In the genomic region with DNA sequence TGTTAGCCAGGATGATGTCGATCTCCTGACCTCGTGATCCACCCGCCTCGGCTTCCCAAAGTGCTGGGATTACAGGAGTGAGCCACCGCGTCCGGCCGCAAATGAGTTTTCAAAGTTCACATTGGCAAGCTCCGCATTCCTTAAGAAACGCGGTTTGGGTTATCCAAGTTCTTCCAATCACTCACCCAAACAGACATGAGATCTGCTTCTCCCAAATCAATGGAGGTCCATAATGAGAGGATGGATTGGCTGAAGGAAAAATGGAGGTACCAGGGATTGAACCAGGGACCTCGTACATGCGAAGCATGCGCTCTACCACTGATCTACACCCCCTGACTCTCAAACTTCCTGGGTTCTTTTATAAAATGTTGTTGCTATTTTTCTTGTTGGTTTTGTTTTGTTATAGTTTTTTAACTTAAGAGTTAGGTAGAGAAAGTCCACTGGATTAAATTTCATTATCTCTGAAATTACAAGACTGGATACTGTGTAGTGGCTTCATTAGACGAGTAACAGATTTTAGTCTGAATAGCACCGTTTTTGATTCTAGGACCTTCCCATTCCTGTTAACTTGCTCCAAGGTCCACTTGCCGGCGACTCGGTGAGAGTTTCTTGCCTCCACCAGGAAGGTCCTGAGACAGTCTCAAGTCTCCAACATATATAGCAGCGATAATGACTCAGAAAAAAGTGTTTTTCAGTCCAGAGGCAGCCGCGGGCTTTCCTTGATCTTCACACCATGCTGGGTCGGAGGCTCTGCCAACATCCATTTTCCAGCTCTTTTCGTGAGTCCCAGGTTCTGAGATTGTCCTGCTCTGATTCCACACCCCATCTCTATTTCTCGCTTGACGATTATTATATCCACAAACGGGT, we compare ENCODE assay signal across 17 cellular contexts.
DNase-seq lines count a peak whose midpoint lies in the region; ATAC-seq, FAIRE-seq and TF ChIP-seq lines count a peak whose summit lies in the region.
"Had no signal": no experiment of that assay in that cellular context is flagged by ENCODE, and none has a peak within 500 bp of the region (broad histone marks: within the 10 kb centered on the region; RNA-seq: fewer than 3 reads in every experiment).

No MANE protein-coding gene starts in this region.

- no peaks in the 10 kb centered on the region for H3K4me1 ChIP-seq in ACC112 (ENCODE audit: control insufficient read depth, insufficient read depth, low read length, unreplicated experiment)
- H3K4me1 ChIP-seq in kidney (ENCODE audit: control insufficient read depth in 1 of 2, insufficient read depth in 1 of 2, low read depth in 1 of 2, low read length in 2 of 2): no peaks in the 10 kb centered on the region
- no peaks in the 10 kb centered on the region for H3K4me1 ChIP-seq in small intestine (ENCODE audit: control insufficient read depth in 2 of 2, insufficient read depth in 1 of 2, low read depth in 1 of 2, low read length in 1 of 2)
- H3K4me1 ChIP-seq: sigmoid colon had no signal

- TF ChIP-seq CTCF in fibroblast of villous mesenchyme (IDR thresholded peaks at IDR 0.05; ENCODE audit: insufficient read depth, low read depth, low read length): no peak
- no peak for TF ChIP-seq CTCF in kidney (IDR thresholded peaks at IDR 0.05; ENCODE audit: borderline replicate concordance, extremely low read depth, insufficient read depth)
- TF ChIP-seq CTCF in progenitor cell of endocrine pancreas (IDR thresholded peaks at IDR 0.05; ENCODE audit: unreplicated experiment): no peak

- peaks cover 7% of the 10 kb centered on the region for H3K36me3 Mint-ChIP-seq in activated naive CD8-positive, alpha-beta T cell treated with anti-CD3 and anti-CD28 coated beads for 36 hours
- peaks cover 6% of the 10 kb centered on the region for H3K36me3 Mint-ChIP-seq in progenitor cell of endocrine pancreas (ENCODE audit: insufficient read depth)

- H3K27ac ChIP-seq in ACC112 (ENCODE audit: low read depth, low read length): no peak overlapping the region
- H3K27ac ChIP-seq in kidney (ENCODE audit: low read depth in 2 of 2, low read length in 2 of 2): no peak overlapping the region
- no peak overlapping the region for H3K27ac ChIP-seq in small intestine (ENCODE audit: low read depth in 1 of 2, low read length in 1 of 2)
- H3K27ac ChIP-seq: sigmoid colon had no signal

- H3K27me3 ChIP-seq in ACC112 (ENCODE audit: insufficient read depth, low read length) (peaks cover 78% of the 10 kb centered on the region), small intestine (ENCODE audit: control insufficient read depth in 2 of 2, insufficient read depth in 2 of 2, low read length in 2 of 2) (peaks cover 0 to 43% of the 10 kb centered on the region in 2 donors)

- ATAC-seq in HG03442 (IDR thresholded peaks at IDR 0.05; ENCODE audit: unreplicated experiment): no peak

- H3K4me1 Mint-ChIP-seq in activated naive CD8-positive, alpha-beta T cell treated with anti-CD3 and anti-CD28 coated beads for 36 hours: peaks cover 21% of the 10 kb centered on the region
- H3K4me1 Mint-ChIP-seq in progenitor cell of endocrine pancreas (ENCODE audit: low read depth): peaks cover 23% of the 10 kb centered on the region

- 14 to 38% (median 34%) methylated on average over 27 of the region's 27 CpGs for WGBS in small intestine, 3 donors

- H3K9ac ChIP-seq in kidney (ENCODE audit: low read length in 2 of 2): no peak overlapping the region

- peak overlapping the region; percentile 27 for H3K4me3 Mint-ChIP-seq in activated naive CD8-positive, alpha-beta T cell treated with anti-CD3 and anti-CD28 coated beads for 36 hours
- H3K4me3 Mint-ChIP-seq in progenitor cell of endocrine pancreas (ENCODE audit: low read depth): no peak overlapping the region
- H3K4me3 Mint-ChIP-seq: B cell had no signal

- H3K27ac Mint-ChIP-seq in activated naive CD8-positive, alpha-beta T cell treated with anti-CD3 and anti-CD28 coated beads for 36 hours: no peak overlapping the region
- no peak overlapping the region for H3K27ac Mint-ChIP-seq in progenitor cell of endocrine pancreas
- H3K27ac Mint-ChIP-seq: B cell had no signal

- DNase-seq in HCEC 1CT: peak; percentile 56
- DNase-seq in activated naive CD8-positive, alpha-beta T cell treated with anti-CD3 and anti-CD28 coated beads for 36 hours: no peak
- no peak for DNase-seq in fibroblast of villous mesenchyme (ENCODE audit: low read depth)
- no peak for DNase-seq in kidney
- no peak for DNase-seq in progenitor cell of endocrine pancreas (ENCODE audit: low spot score, unreplicated experiment)
- no peak for DNase-seq in small intestine
- DNase-seq: cortex of kidney, DMS79 treated with DMSO at 0.1 percent for 48 hours, naive B cell, NCI-H1092, NCI-H345, sigmoid colon, T-helper 2 cell had no signal

- FAIRE-seq in kidney (lab: Jason Lieb, UNC): no peak
- no peak for FAIRE-seq in small intestine (lab: Jason Lieb, UNC)

- intact Hi-C loops in kidney (cut with DNase I): no loop called here

- peaks cover 7% of the 10 kb centered on the region for H3K9me3 Mint-ChIP-seq in activated naive CD8-positive, alpha-beta T cell treated with anti-CD3 and anti-CD28 coated beads for 36 hours
- no peaks in the 10 kb centered on the region for H3K9me3 Mint-ChIP-seq in progenitor cell of endocrine pancreas (ENCODE audit: low read depth)
- H3K9me3 Mint-ChIP-seq: activated naive CD4-positive, alpha-beta T cell treated with anti-CD3 and anti-CD28 coated beads, Interleukin-2, amount 50 U/mL, for 72 hours had no signal

- peak overlapping the region; percentile 62 for H3K4me3 ChIP-seq in ACC112 (ENCODE audit: low read depth, low read length)
- peak overlapping the region; percentile 29 for H3K4me3 ChIP-seq in fibroblast of villous mesenchyme (ENCODE audit: low read depth, low read length)
- H3K4me3 ChIP-seq in kidney (ENCODE audit: low read length in 2 of 2): no peak overlapping the region
- no peak overlapping the region for H3K4me3 ChIP-seq in small intestine (ENCODE audit: low read depth in 1 of 2, low read length in 2 of 2)
- H3K4me3 ChIP-seq: sigmoid colon had no signal

- H3K9me3 ChIP-seq in kidney (ENCODE audit: control insufficient read depth in 1 of 2, low read length in 2 of 2) (no peaks in the 10 kb centered on the region), small intestine (ENCODE audit: control insufficient read depth, low read depth) (no peaks in the 10 kb centered on the region)
- H3K9me3 ChIP-seq: sigmoid colon had no signal

- H3K36me3 ChIP-seq in ACC112 (ENCODE audit: insufficient read depth, low read length): no peaks in the 10 kb centered on the region
- no peaks in the 10 kb centered on the region for H3K36me3 ChIP-seq in kidney (ENCODE audit: control insufficient read depth in 1 of 2, insufficient read depth in 2 of 2, low read length in 2 of 2)
- H3K36me3 ChIP-seq in small intestine (ENCODE audit: control insufficient read depth in 2 of 2, insufficient read depth in 2 of 2, low read length in 2 of 2): no peaks in the 10 kb centered on the region
- H3K36me3 ChIP-seq: sigmoid colon had no signal

- H3K79me2 ChIP-seq in ACC112 (ENCODE audit: control insufficient read depth, insufficient read depth, low read length, unreplicated experiment): no peaks in the 10 kb centered on the region

- peak overlapping the region; percentile 71 for H2AFZ ChIP-seq in ACC112 (ENCODE audit: low read length, unreplicated experiment)

- peaks cover 99% of the 10 kb centered on the region for H3K27me3 Mint-ChIP-seq in activated naive CD8-positive, alpha-beta T cell treated with anti-CD3 and anti-CD28 coated beads for 36 hours
- H3K27me3 Mint-ChIP-seq in progenitor cell of endocrine pancreas: peaks cover 27% of the 10 kb centered on the region

Comparison
In these comparisons a context has a peak if more than half of its experiments do, and no peak if none do; other contexts are left out.
1. H3K4me3 ChIP-seq: peak in ACC112 (single experiment) and fibroblast of villous mesenchyme (single experiment); none in kidney (0 of 2) and small intestine (0 of 2).